Comparison of ENCODE assay signal across 12 cellular contexts in genomic region chr1:63969461-63969893, GRCh38.
A peak's percentile ranks its signal among the peaks of the same experiment; 100 is the strongest.
DNase-seq lines count a peak whose midpoint lies in the region; ATAC-seq, FAIRE-seq and TF ChIP-seq lines count a peak whose summit lies in the region.
"Had no signal": no experiment of that assay in that cellular context is flagged by ENCODE, and none has a peak within 500 bp of the region (broad histone marks: within the 10 kb centered on the region; RNA-seq: fewer than 3 reads in every experiment).

No MANE protein-coding gene starts in this region.

- 76% methylated on average over 4 of the region's 4 CpGs for WGBS in SK-N-SH (ENCODE audit: low lambda C conversion rate)

- H3K9me2 ChIP-seq in SK-N-SH: no peaks in the 10 kb centered on the region

- TF ChIP-seq EP300 in SK-N-SH (IDR thresholded peaks at IDR 0.05; ENCODE audit: borderline replicate concordance in 1 of 2, low read depth in 1 of 2, low read length in 1 of 2): no peak

- POLR2A ChIA-PET in SK-N-SH (lab: Yijun Ruan, JAX): no interaction called here

- H3K27ac Mint-ChIP-seq in type B pancreatic cell: no peak overlapping the region
- no peak overlapping the region for H3K27ac Mint-ChIP-seq in activated T-helper 17 cell treated with anti-CD3 and anti-CD28 coated beads, Interleukin-2, amount 50 U/mL, for 72 hours

- H3K9me3 ChIP-seq in SK-N-SH (no peaks in the 10 kb centered on the region), keratinocyte (ENCODE audit: control insufficient read depth, low read depth, low read length) (no peaks in the 10 kb centered on the region)

- H4K20me1 ChIP-seq in SK-N-SH (ENCODE audit: insufficient read depth): no peaks in the 10 kb centered on the region
- H4K20me1 ChIP-seq in keratinocyte (ENCODE audit: control insufficient read depth, extremely low read depth, insufficient read depth, low read length): no peaks in the 10 kb centered on the region

- H3K9ac ChIP-seq in SK-N-SH (no peak overlapping the region), keratinocyte (ENCODE audit: control insufficient read depth, extremely low read depth, insufficient read depth, low read length) (no peak overlapping the region)

- H3K27me3 ChIP-seq in SK-N-SH (ENCODE audit: insufficient read depth): no peaks in the 10 kb centered on the region
- H3K27me3 ChIP-seq in keratinocyte (ENCODE audit: control insufficient read depth, extremely low read depth, insufficient read depth, low read length): no peaks in the 10 kb centered on the region

- DNase-seq in HTR-8/SVneo (ENCODE audit: insufficient read length, low spot score) (peak; percentile 35), SK-N-SH (no peak), keratinocyte (ENCODE audit: low read depth, low spot score) (peak; percentile 45), type B pancreatic cell (ENCODE audit: extremely low spot score, unreplicated experiment) (no peak)
- DNase-seq: NCI-H1694 had no signal

- H3K36me3 Mint-ChIP-seq in type B pancreatic cell: peaks cover 9% of the 10 kb centered on the region
- H3K36me3 Mint-ChIP-seq in activated T-helper 17 cell treated with anti-CD3 and anti-CD28 coated beads, Interleukin-2, amount 50 U/mL, for 72 hours (ENCODE audit: low read depth): no peaks in the 10 kb centered on the region
- H3K36me3 Mint-ChIP-seq: brain had no signal

- TF ChIP-seq CTCF in SK-N-SH (IDR thresholded peaks at IDR 0.05) (no peak), keratinocyte (optimal IDR thresholded peaks at IDR 0.05 in 1 of 3, IDR thresholded peaks at IDR 0.05 in 1 of 3, conservative IDR thresholded peaks at IDR 0.05 in 1 of 3; ENCODE audit: extremely low read depth in 1 of 3, insufficient read depth in 2 of 3, low read length in 3 of 3) (no peak), type B pancreatic cell (conservative IDR thresholded peaks at IDR 0.05) (no peak)

- H3K27me3 Mint-ChIP-seq in type B pancreatic cell: peaks cover 5% of the 10 kb centered on the region
- peaks cover 25% of the 10 kb centered on the region for H3K27me3 Mint-ChIP-seq in activated T-helper 17 cell treated with anti-CD3 and anti-CD28 coated beads, Interleukin-2, amount 50 U/mL, for 72 hours

- H3F3A ChIP-seq in SK-N-SH (replicated peaks; ENCODE audit: insufficient read depth): peaks cover 10% of the 10 kb centered on the region

- H3K79me2 ChIP-seq in SK-N-SH (ENCODE audit: insufficient read depth) (no peaks in the 10 kb centered on the region), keratinocyte (ENCODE audit: control insufficient read depth, insufficient read depth, low read length) (no peaks in the 10 kb centered on the region)

- H3K36me3 ChIP-seq in SK-N-SH (replicated peaks in 1 of 2; ENCODE audit: control insufficient read depth in 1 of 2, insufficient read depth in 2 of 2, low read length in 1 of 2) (no peaks in the 10 kb centered on the region), keratinocyte (ENCODE audit: control insufficient read depth in 2 of 2, extremely low read depth in 1 of 2, insufficient read depth in 2 of 2, low read length in 2 of 2) (no peaks in the 10 kb centered on the region)

- H3K9me3 Mint-ChIP-seq in type B pancreatic cell: peaks cover 12% of the 10 kb centered on the region
- no peaks in the 10 kb centered on the region for H3K9me3 Mint-ChIP-seq in activated T-helper 17 cell treated with anti-CD3 and anti-CD28 coated beads, Interleukin-2, amount 50 U/mL, for 72 hours

- peak overlapping the region in 1 of 2 experiments; percentile 56; a peak in 1 of 4 replicates for H3K27ac ChIP-seq in SK-N-SH (ENCODE audit: low read depth in 2 of 2, low read length in 1 of 2)
- no peak overlapping the region for H3K27ac ChIP-seq in keratinocyte (ENCODE audit: control insufficient read depth, insufficient read depth, low read length)
- H3K27ac ChIP-seq: epithelial cell of prostate had no signal

- H3K4me3 Mint-ChIP-seq in type B pancreatic cell: peak overlapping the region; percentile 29
- H3K4me3 Mint-ChIP-seq in activated T-helper 17 cell treated with anti-CD3 and anti-CD28 coated beads, Interleukin-2, amount 50 U/mL, for 72 hours: no peak overlapping the region
- H3K4me3 Mint-ChIP-seq: brain had no signal

- peaks cover 0 to 18% of the 10 kb centered on the region in 2 experiments; a peak in 2 of 4 replicates for H3K4me1 ChIP-seq in SK-N-SH (ENCODE audit: control insufficient read depth in 1 of 2, insufficient read depth in 2 of 2, low read depth in 1 of 2, low read length in 1 of 2)
- H3K4me1 ChIP-seq in keratinocyte (ENCODE audit: control insufficient read depth, extremely low read depth, insufficient read depth, low read length): peaks cover 12% of the 10 kb centered on the region

- H3K4me1 Mint-ChIP-seq in type B pancreatic cell (ENCODE audit: unreplicated experiment): peaks cover 39% of the 10 kb centered on the region
- no peaks in the 10 kb centered on the region for H3K4me1 Mint-ChIP-seq in activated T-helper 17 cell treated with anti-CD3 and anti-CD28 coated beads, Interleukin-2, amount 50 U/mL, for 72 hours

- H2AFZ ChIP-seq in SK-N-SH (ENCODE audit: low read depth) (no peak overlapping the region), keratinocyte (ENCODE audit: control insufficient read depth, low read length) (no peak overlapping the region)

- FAIRE-seq in HTR-8/SVneo (lab: Jason Lieb, UNC): no peak
- FAIRE-seq in keratinocyte (lab: Jason Lieb, UNC): peak; percentile 90
- FAIRE-seq: GM12892 had no signal

- ATAC-seq in GM21576 (IDR thresholded peaks at IDR 0.05; ENCODE audit: unreplicated experiment) (no peak), HG03159 (IDR thresholded peaks at IDR 0.05; ENCODE audit: unreplicated experiment) (no peak), HG03439 (IDR thresholded peaks at IDR 0.05; ENCODE audit: unreplicated experiment) (no peak)
- no peak for ATAC-seq in activated T-helper 17 cell treated with anti-CD3 and anti-CD28 coated beads, Interleukin-2, amount 50 U/mL, for 72 hours (replicated peaks)

- no peak overlapping the region for H3K4me2 ChIP-seq in SK-N-SH
- H3K4me2 ChIP-seq in keratinocyte (ENCODE audit: control insufficient read depth, extremely low read depth, insufficient read depth, low read depth, low read length): peak overlapping the region; percentile 24

- CTCF ChIA-PET in SK-N-SH (lab: Yijun Ruan, JAX): no interaction called here

- H3K9me1 ChIP-seq in keratinocyte (ENCODE audit: control insufficient read depth, extremely low read depth, insufficient read depth, low read length): no peaks in the 10 kb centered on the region

- H3K4me3 ChIP-seq in SK-N-SH (ENCODE audit: low read depth in 2 of 2, low read length in 1 of 2): no peak overlapping the region
- no peak overlapping the region for H3K4me3 ChIP-seq in keratinocyte (ENCODE audit: control insufficient read depth in 2 of 3, extremely low read depth in 1 of 3, insufficient read depth in 2 of 3, low read depth in 1 of 3, low read length in 3 of 3)

- no peak for TF ChIP-seq RAD21 in SK-N-SH (IDR thresholded peaks at IDR 0.05; ENCODE audit: low read length)

- dilution Hi-C loops in keratinocyte (cut with MboI; ENCODE audit: extremely low pct_ligation_motif_present, low sequenced_read_pairs): no loop called here

TF ChIP-seq in SK-N-SH, 30 proteins besides CTCF, POLR2A, EP300 and RAD21:
- TF ChIP-seq TEAD4 (IDR thresholded peaks at IDR 0.05; ENCODE audit: borderline replicate concordance, insufficient read depth): no peak
- peak; percentile 59; the same call in 1 of the 2 replicates for TF ChIP-seq USF1 (IDR thresholded peaks at IDR 0.05; ENCODE audit: borderline replicate concordance, low read depth)
- TF ChIP-seq REST (IDR thresholded peaks at IDR 0.05; ENCODE audit: low read depth, low read length): peak; percentile 26; the same call in 1 of the 2 replicates

Comparison
In these comparisons a context has a peak if more than half of its experiments do, and no peak if none do; other contexts are left out.
1. DNase-seq: peak in HTR-8/SVneo (single experiment) and keratinocyte (single experiment); none in SK-N-SH (single experiment) and type B pancreatic cell (single experiment).